16 cellular contexts compared by ENCODE assay signal in genomic region chrX:49901068-49901467, GRCh38.
"Had no signal": no experiment of that assay in that cellular context is flagged by ENCODE, and none has a peak within 500 bp of the region (broad histone marks: within the 10 kb centered on the region; RNA-seq: fewer than 3 reads in every experiment).

No MANE protein-coding gene starts in this region.

- H3K4me2 ChIP-seq: neural progenitor cell had no signal

- H3K9me3 ChIP-seq: gastroesophageal sphincter, pancreas, thoracic aorta had no signal

- DNase-seq: activated CD4-positive, alpha-beta T cell treated with anti-CD3 and anti-CD28 coated beads for 36 hours; activated CD8-positive, alpha-beta memory T cell treated with anti-CD3 and anti-CD28 coated beads, Interleukin-2, amount 50 U/mL, for 48 hours; activated CD8-positive, alpha-beta T cell treated with anti-CD3 and anti-CD28 coated beads, Interleukin-2, amount 10 ng/mL, durations not matched to agents 7 days and 5 days; activated naive CD8-positive, alpha-beta T cell treated with anti-CD3 and anti-CD28 coated beads, Interleukin-2, amount 10 ng/mL, durations not matched to agents 7 days and 5 days; aorta; dermis blood vessel endothelial cell; islet precursor cell; left ventricle myocardium superior; pancreas; stimulated activated CD4-positive, alpha-beta T cell treated with anti-CD3 and anti-CD28 coated beads, Interleukin-4, amount 100 ng/mL, for 1 hour; stomach; WERI-Rb-1 had no signal

- H3K27ac ChIP-seq: breast epithelium, gastroesophageal sphincter, neural progenitor cell, pancreas, stomach, thoracic aorta, WERI-Rb-1 had no signal

- H3K27ac Mint-ChIP-seq: activated CD4-positive, alpha-beta T cell treated with anti-CD3 and anti-CD28 coated beads for 36 hours; activated CD8-positive, alpha-beta T cell treated with anti-CD3 and anti-CD28 coated beads, Interleukin-2, amount 10 ng/mL, durations not matched to agents 7 days and 5 days; activated naive CD8-positive, alpha-beta T cell treated with anti-CD3 and anti-CD28 coated beads, Interleukin-2, amount 10 ng/mL, durations not matched to agents 7 days and 5 days; neural progenitor cell had no signal

- H3K36me3 Mint-ChIP-seq: activated naive CD8-positive, alpha-beta T cell treated with anti-CD3 and anti-CD28 coated beads, Interleukin-2, amount 10 ng/mL, durations not matched to agents 7 days and 5 days; neural progenitor cell had no signal

- H3K4me1 ChIP-seq: breast epithelium, gastroesophageal sphincter, neural progenitor cell, pancreas, stomach had no signal

- H3K4me3 Mint-ChIP-seq: activated CD4-positive, alpha-beta T cell treated with anti-CD3 and anti-CD28 coated beads for 36 hours; activated CD8-positive, alpha-beta T cell treated with anti-CD3 and anti-CD28 coated beads, Interleukin-2, amount 10 ng/mL, durations not matched to agents 7 days and 5 days; activated naive CD8-positive, alpha-beta T cell treated with anti-CD3 and anti-CD28 coated beads, Interleukin-2, amount 10 ng/mL, durations not matched to agents 7 days and 5 days; neural progenitor cell had no signal

- H3K4me3 ChIP-seq: breast epithelium, gastroesophageal sphincter, neural progenitor cell, pancreas, stomach, thoracic aorta had no signal

- FAIRE-seq: pancreas had no signal

- H3K4me1 Mint-ChIP-seq: activated CD4-positive, alpha-beta T cell treated with anti-CD3 and anti-CD28 coated beads for 36 hours; activated naive CD8-positive, alpha-beta T cell treated with anti-CD3 and anti-CD28 coated beads, Interleukin-2, amount 10 ng/mL, durations not matched to agents 7 days and 5 days; neural progenitor cell had no signal

- ATAC-seq: activated CD4-positive, alpha-beta T cell treated with anti-CD3 and anti-CD28 coated beads for 36 hours; activated CD8-positive, alpha-beta T cell treated with anti-CD3 and anti-CD28 coated beads, Interleukin-2, amount 10 ng/mL, durations not matched to agents 7 days and 5 days; gastroesophageal sphincter; left ventricle myocardium superior; pancreas had no signal
